In genomic region chr6:3859878-3860552, GRCh38 we compare ENCODE assay signal across 11 cellular contexts.
"Had no signal": no experiment of that assay in that cellular context is flagged by ENCODE, and none has a peak within 500 bp of the region (broad histone marks: within the 10 kb centered on the region; RNA-seq: fewer than 3 reads in every experiment).

No MANE protein-coding gene starts in this region.

- H3K9ac ChIP-seq: GM23248 had no signal

- H3K4me3 Mint-ChIP-seq: GM23338, H9, HFFc6 had no signal

- H3K4me1 ChIP-seq: HAP-1 had no signal

- H3K27ac ChIP-seq: GM23248 had no signal

- H3K9me3 ChIP-seq: HAP-1 had no signal

- H3K36me3 ChIP-seq: HAP-1 had no signal

- FAIRE-seq: H1, H54 had no signal

- H3K27ac Mint-ChIP-seq: GM23338, H9, HFFc6 had no signal

- H2AFZ ChIP-seq: GM23248, GM23338 had no signal

- DNase-seq: GM23248, GOT3, H7, H9, HCEC 1CT, HFFc6 had no signal

- H3K4me2 ChIP-seq: GM23338 had no signal

- H3K4me3 ChIP-seq: GM23248, GM23338, HAP-1 had no signal

- ATAC-seq: GM23338, HCT116 had no signal
